23 cellular contexts compared by ENCODE assay signal in the genomic region with DNA sequence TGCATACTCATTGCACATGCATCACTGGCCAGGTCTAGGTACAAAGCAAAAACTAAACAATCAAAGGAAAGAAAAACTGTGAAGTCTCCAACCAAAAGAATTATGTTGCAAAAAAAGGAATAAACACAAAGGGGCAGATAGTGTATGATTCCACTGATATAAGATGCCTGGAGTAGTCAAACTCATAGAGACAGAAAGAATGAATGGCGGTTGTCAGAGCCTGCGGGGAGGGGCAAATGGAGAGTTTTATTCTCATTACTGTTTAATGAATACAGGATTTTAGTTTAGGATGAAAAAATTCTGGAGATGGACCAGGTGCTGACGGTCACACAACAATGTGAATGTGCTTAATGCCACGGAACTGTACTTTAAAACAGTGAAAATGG. TPM values are rescaled to one million over a fixed set of nuclear protein-coding genes. Genes with fewer than 3 reads are reported as not detected.
A peak's percentile ranks its signal among the peaks of the same experiment; 100 is the strongest.
DNase-seq lines count a peak whose midpoint lies in the region; ATAC-seq, FAIRE-seq and TF ChIP-seq lines count a peak whose summit lies in the region.
"Had no signal": no experiment of that assay in that cellular context is flagged by ENCODE, and none has a peak within 500 bp of the region (broad histone marks: within the 10 kb centered on the region; RNA-seq: fewer than 3 reads in every experiment).

No MANE protein-coding gene starts in this region.

- H4K20me1 ChIP-seq in PC-9 (ENCODE audit: insufficient read depth) (no peaks in the 10 kb centered on the region), astrocyte (ENCODE audit: insufficient read depth, low read length) (peaks cover 11% of the 10 kb centered on the region)

- DNase-seq in A549 (ENCODE audit: low read depth in 1 of 2, low spot score in 1 of 2) (no peak), PC-9 (no peak), astrocyte (ENCODE audit: low read depth) (no peak), EL (no peak)
- DNase-seq in CD4-positive, alpha-beta T cell = no peak
- DNase-seq: activated T-cell treated with anti-CD3 and anti-CD28 coated beads, Interleukin-2, amount 50 U/mL, for 48 hours; DMS 273 treated with DMSO at 0.1 percent for 48 hours; GOT3; NCI-H1092; NCI-H187; NCI-H524; tibial artery had no signal

- H3K79me2 ChIP-seq in PC-9 (ENCODE audit: low read depth) (peaks cover 19% of the 10 kb centered on the region), astrocyte (ENCODE audit: insufficient read depth, low read length) (peaks cover 77% of the 10 kb centered on the region)

- 84% methylated on average over 4 of the region's 4 CpGs for WGBS in A549 (ENCODE audit: missing lambda C conversion rate)

- peak overlapping the region; percentile 64 for H3K4me2 ChIP-seq in A549
- peak overlapping the region; percentile 55 for H3K4me2 ChIP-seq in PC-9
- H3K4me2 ChIP-seq in astrocyte (ENCODE audit: low read length) = peak overlapping the region; percentile 42

- intact Hi-C loops in CD4-positive, alpha-beta T cell (cut with DNase I, micrococcal nuclease) = no loop called here
- intact Hi-C loops in PC-9 (cut with micrococcal nuclease; ENCODE audit: unreplicated experiment) = no loop called here

- H3K9me3 ChIP-seq in A549 = no peaks in the 10 kb centered on the region
- no peaks in the 10 kb centered on the region for H3K9me3 ChIP-seq in CD4-positive, alpha-beta T cell (ENCODE audit: control insufficient read depth, low read length)
- H3K9me3 ChIP-seq in PC-9 (ENCODE audit: insufficient read depth, low read depth) = no peaks in the 10 kb centered on the region
- H3K9me3 ChIP-seq in astrocyte (ENCODE audit: insufficient read depth, low read depth, low read length) = no peaks in the 10 kb centered on the region
- H3K9me3 ChIP-seq: gastroesophageal sphincter, tibial artery had no signal

- TF ChIP-seq CTCF in A549 (IDR thresholded peaks at IDR 0.05) (no peak), PC-9 (conservative IDR thresholded peaks at IDR 0.05) (no peak), astrocyte (IDR thresholded peaks at IDR 0.05; ENCODE audit: insufficient read depth, low read depth, low read length) (no peak)
- no peak for TF ChIP-seq CTCF in CD4-positive, alpha-beta T cell (IDR thresholded peaks at IDR 0.05)

- FAIRE-seq in A549 (lab: Jason Lieb, UNC) (no peak), astrocyte (lab: Jason Lieb, UNC) (no peak)
- FAIRE-seq: TTC549 had no signal

- peak overlapping the region; percentile 11 for H3K9ac ChIP-seq in astrocyte (ENCODE audit: low read length)

- no peak overlapping the region for H3K4me3 ChIP-seq in A549
- no peak overlapping the region for H3K4me3 ChIP-seq in PC-9
- no peak overlapping the region for H3K4me3 ChIP-seq in astrocyte (ENCODE audit: insufficient read depth, low read depth, low read length)
- H3K4me3 ChIP-seq: gastroesophageal sphincter, skin epidermis, tibial artery had no signal

- TF ChIP-seq POLR2A in A549 (IDR thresholded peaks at IDR 0.05; ENCODE audit: low read length) = no peak

- H3K9me2 ChIP-seq in PC-9 (ENCODE audit: insufficient read depth) = no peaks in the 10 kb centered on the region

- peak overlapping the region; percentile 67 to 76 for H3K27ac ChIP-seq in A549
- H3K27ac ChIP-seq in CD4-positive, alpha-beta T cell (ENCODE audit: low read depth, low read length) = no peak overlapping the region
- peak overlapping the region; percentile 78 for H3K27ac ChIP-seq in PC-9
- peak overlapping the region; percentile 74 for H3K27ac ChIP-seq in astrocyte (ENCODE audit: low read depth, low read length)
- H3K27ac ChIP-seq: tibial artery had no signal

- H3K4me1 ChIP-seq in A549 (peaks cover 74% of the 10 kb centered on the region), PC-9 (replicated peaks; ENCODE audit: insufficient read depth) (peaks cover 47% of the 10 kb centered on the region), astrocyte (ENCODE audit: insufficient read depth, low read length) (peaks cover 29% of the 10 kb centered on the region)

- H3K4me1 Mint-ChIP-seq in CD4-positive, alpha-beta T cell (ENCODE audit: low read depth) = peaks cover 72% of the 10 kb centered on the region
- H3K4me1 Mint-ChIP-seq in astrocyte (ENCODE audit: low read depth, unreplicated experiment) = peaks cover 5% of the 10 kb centered on the region

- ATAC-seq in A549 (peak; percentile 26 to 54), GM19455 (IDR thresholded peaks at IDR 0.05; ENCODE audit: unreplicated experiment) (no peak), HG03442 (IDR thresholded peaks at IDR 0.05; ENCODE audit: unreplicated experiment) (no peak), HG03135 (IDR thresholded peaks at IDR 0.05; ENCODE audit: unreplicated experiment) (no peak)
- no peak for ATAC-seq in CD4-positive, alpha-beta T cell (ENCODE audit: poor library complexity)
- ATAC-seq: gastroesophageal sphincter, left lobe of liver had no signal

- H2AFZ ChIP-seq in PC-9 = no peak overlapping the region
- no peak overlapping the region for H2AFZ ChIP-seq in astrocyte (ENCODE audit: low read depth, low read length)

- BruUV-seq in PC-9 (replicated peaks; lab: Mats Ljungman, UMichigan) = no TSS peak

- POLR2A ChIA-PET in A549 (lab: Yijun Ruan, JAX) (interaction anchor here (1.3 kb wide), 1 partner anchor 22 kb away, joined by 5 read pairs; no protein-coding TSS in a partner anchor), PC-9 (lab: Charles Lee; ENCODE audit: unreplicated experiment) (no interaction called here)
- POLR2A ChIA-PET in CD4-positive, alpha-beta T cell (lab: Charles Lee) = interaction anchor here (0.6 to 1.1 kb wide), 2 partner anchors 79 to 563 kb away, joined by 4 read pairs; no protein-coding TSS in a partner anchor

- no peaks in the 10 kb centered on the region for H3K27me3 Mint-ChIP-seq in CD4-positive, alpha-beta T cell
- H3K27me3 Mint-ChIP-seq in astrocyte (ENCODE audit: low read depth, unreplicated experiment) = no peaks in the 10 kb centered on the region
- H3K27me3 Mint-ChIP-seq: brain, IgD-negative memory B cell, memory B cell had no signal

- H3K36me3 ChIP-seq in PC-9 (ENCODE audit: low read depth) = no peaks in the 10 kb centered on the region
- no peaks in the 10 kb centered on the region for H3K36me3 ChIP-seq in astrocyte (ENCODE audit: insufficient read depth, low read length)
- H3K36me3 ChIP-seq: gastroesophageal sphincter, tibial artery had no signal

- H3K9me3 Mint-ChIP-seq in CD4-positive, alpha-beta T cell = no peaks in the 10 kb centered on the region
- no peaks in the 10 kb centered on the region for H3K9me3 Mint-ChIP-seq in astrocyte (ENCODE audit: unreplicated experiment)
- H3K9me3 Mint-ChIP-seq: brain, CD14-positive monocyte, IgD-negative memory B cell, memory B cell had no signal

- no peaks in the 10 kb centered on the region for H3K27me3 ChIP-seq in CD4-positive, alpha-beta T cell (ENCODE audit: control insufficient read depth, insufficient read depth, low read length)
- H3K27me3 ChIP-seq in PC-9 (ENCODE audit: insufficient read depth, low read depth) (no peaks in the 10 kb centered on the region), astrocyte (ENCODE audit: insufficient read depth, low read length) (no peaks in the 10 kb centered on the region)
- H3K27me3 ChIP-seq: gastroesophageal sphincter, tibial artery had no signal

- H3K27ac Mint-ChIP-seq in CD4-positive, alpha-beta T cell = peak overlapping the region; percentile 96
- no peak overlapping the region for H3K27ac Mint-ChIP-seq in astrocyte (ENCODE audit: unreplicated experiment)
- H3K27ac Mint-ChIP-seq: memory B cell had no signal

- peaks cover 8% of the 10 kb centered on the region for H3K36me3 Mint-ChIP-seq in CD4-positive, alpha-beta T cell (ENCODE audit: low read depth)
- H3K36me3 Mint-ChIP-seq in astrocyte (ENCODE audit: low read depth, unreplicated experiment) = no peaks in the 10 kb centered on the region
- H3K36me3 Mint-ChIP-seq: brain, memory B cell had no signal

- CTCF ChIA-PET in A549 (lab: Yijun Ruan, JAX) = interaction anchor here (1.2 kb wide), 1 partner anchor 34 kb away, joined by 3 read pairs; no protein-coding TSS in a partner anchor
- CTCF ChIA-PET in CD4-positive, alpha-beta T cell (lab: Charles Lee) = interaction anchor here (0.9 to 1.2 kb wide), 4 partner anchors 8 to 57 kb away, joined by 3 read pairs; no protein-coding TSS in a partner anchor
- CTCF ChIA-PET in PC-9 (lab: Charles Lee) = interaction anchor here (0.7 kb wide), 1 partner anchor 1137 kb away, joined by 4 read pairs; no protein-coding TSS in a partner anchor

- no peak for TF ChIP-seq RAD21 in A549 (conservative IDR thresholded peaks at IDR 0.05 in 1 of 2, IDR thresholded peaks at IDR 0.05 in 1 of 2)

- H3K4me3 Mint-ChIP-seq in CD4-positive, alpha-beta T cell = no peak overlapping the region
- H3K4me3 Mint-ChIP-seq in astrocyte (ENCODE audit: unreplicated experiment) = no peak overlapping the region
- H3K4me3 Mint-ChIP-seq: brain, CD14-positive monocyte, IgD-negative memory B cell, memory B cell had no signal

- no peak for TF ChIP-seq EP300 in A549 (IDR thresholded peaks at IDR 0.05)

- H3F3A ChIP-seq in PC-9 (ENCODE audit: insufficient read depth, low read depth) = peaks cover 48% of the 10 kb centered on the region

TF ChIP-seq in A549, 52 proteins besides CTCF, POLR2A, EP300 and RAD21 (continues in another document):
- no peak for TF ChIP-seq FOXS1 (CRISPR knock-in tag; IDR thresholded peaks at IDR 0.05)
- TF ChIP-seq, protein P1, sequence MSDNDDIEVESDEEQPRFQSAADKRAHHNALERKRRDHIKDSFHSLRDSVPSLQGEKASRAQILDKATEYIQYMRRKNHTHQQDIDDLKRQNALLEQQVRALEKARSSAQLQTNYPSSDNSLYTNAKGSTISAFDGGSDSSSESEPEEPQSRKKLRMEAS (IDR thresholded peaks at IDR 0.05) = no peak

RNA-seq across cellular contexts. Expression of a gene that starts 20.8 kb away (rescaled TPM):
- polyA plus RNA-seq in A549 (2011; rRNA removed) (37.6 and 51.7 TPM in 2 replicates), A549 (2017; fragmentation: RNase III; extraction: RNeasy Plus Mini Kit Qiagen cat#74134 plus additional on column Dnase treatment) (29.4 to 33.1 TPM (median 31.2 TPM) in 3 replicates)
- polyA plus RNA-seq in A549 (2012; cell fraction: cytosol; rRNA removed) = 24.8 and 30.3 TPM in 2 replicates
- polyA plus RNA-seq in A549 (2012; cell fraction: nucleus; rRNA removed) = 66.8 and 69.5 TPM in 2 replicates
- polyA minus RNA-seq in A549 (2011; rRNA and poly(A)+ RNA removed) = 41.5 and 41.7 TPM in 2 replicates
- 100 to 1,000 TPM in 1 of 2 experiments, 10 to 100 TPM in 1; 99.4 to 104 TPM for total RNA-seq in CD4-positive, alpha-beta T cell
- total RNA-seq in PC-9 (2021) (19.5 and 21.1 TPM in 2 replicates), astrocyte (23.1 and 23.7 TPM in 2 replicates)

RNA-seq across cellular contexts. Expression of a gene that starts 32.9 kb away (rescaled TPM):
- polyA plus RNA-seq in A549 (2011; rRNA removed) = 2.2 and 3.1 TPM in 2 replicates
- 2.6 and 3.3 TPM in 2 replicates for polyA plus RNA-seq in A549 (2012; cell fraction: cytosol; rRNA removed)
- polyA plus RNA-seq in A549 (2012; cell fraction: nucleus; rRNA removed) = 5.6 and 7.9 TPM in 2 replicates
- polyA plus RNA-seq in A549 (2017; fragmentation: RNase III; extraction: RNeasy Plus Mini Kit Qiagen cat#74134 plus additional on column Dnase treatment) = 3.9 to 4.4 TPM (median 4.0 TPM) in 3 replicates
- 2.9 and 4.3 TPM in 2 replicates for polyA minus RNA-seq in A549 (2011; rRNA and poly(A)+ RNA removed)
- total RNA-seq in CD4-positive, alpha-beta T cell = 100 to 1,000 TPM; 141 to 150 TPM
- 3.4 and 12.1 TPM in 2 replicates for total RNA-seq in PC-9 (2021)
- 0.77 and 1.9 TPM in 2 replicates for total RNA-seq in astrocyte

Comparison
In these comparisons a context has a peak if more than half of its experiments do, and no peak if none do; other contexts are left out.
1. ATAC-seq: peak in A549 (2 of 2); none in CD4-positive, alpha-beta T cell (single experiment), GM19455 (single experiment), HG03442 (single experiment) and HG03135 (single experiment).
2. RNA of a gene that starts 32.9 kb away (total RNA-seq): 141 to 150 TPM in CD4-positive, alpha-beta T cell; 3.4 to 12.1 TPM in PC-9 and 0.77 to 1.9 TPM in astrocyte; every median in the first group is over 10 times any median in the second.
3. Peak in every context shown above with its lines, with median percentiles within 50 percentile points of each other: H3K4me2 ChIP-seq.